Comparison of ENCODE assay signal across 9 cellular contexts in the genomic region with DNA sequence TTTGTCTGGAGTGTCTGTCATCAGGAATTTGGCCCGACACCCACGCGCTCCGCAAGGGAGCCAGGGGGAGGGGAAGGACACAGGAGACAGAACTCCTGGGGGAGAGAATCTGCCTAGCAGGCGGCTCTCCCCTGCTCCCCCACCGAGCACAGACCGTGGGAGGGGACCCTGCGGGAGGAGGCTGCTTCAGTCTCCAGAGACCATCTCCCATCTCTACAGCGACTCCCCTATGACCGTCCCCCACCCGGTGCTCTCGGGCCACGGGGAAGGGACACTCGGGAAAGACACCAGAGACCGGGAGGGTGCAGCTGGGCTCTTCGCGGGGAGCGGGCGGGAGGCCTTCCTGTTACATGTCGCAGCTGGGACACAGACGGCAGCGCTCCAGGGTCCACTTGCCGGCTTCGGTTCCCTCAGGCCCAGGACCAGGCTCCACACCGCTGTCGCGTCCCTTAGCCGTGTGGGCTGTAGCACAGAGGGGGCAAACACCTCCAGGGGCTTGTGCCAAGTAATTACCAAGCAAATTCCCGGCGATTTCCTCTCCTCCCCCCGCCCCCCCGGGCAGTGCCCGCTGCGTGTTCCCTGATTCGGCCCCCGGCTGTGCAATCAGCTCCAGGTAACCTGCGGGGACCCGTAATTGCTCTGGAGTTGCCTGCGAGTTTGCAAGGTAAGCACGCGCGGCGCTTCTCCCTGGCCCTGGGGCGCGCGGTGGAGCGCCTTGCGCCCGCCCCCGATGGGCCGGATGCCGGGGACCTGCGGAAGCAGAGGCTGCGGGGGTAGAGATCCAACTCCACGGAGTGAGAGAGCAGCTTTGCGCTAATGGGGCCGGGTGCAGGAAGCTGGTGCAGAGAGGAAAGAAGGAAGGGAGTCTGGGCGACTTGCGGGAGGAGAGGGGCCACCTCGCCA.
A peak's percentile ranks its signal among the peaks of the same experiment; 100 is the strongest.
DNase-seq lines count a peak whose midpoint lies in the region; ATAC-seq and TF ChIP-seq lines count a peak whose summit lies in the region.
"Had no signal": no experiment of that assay in that cellular context is flagged by ENCODE, and none has a peak within 500 bp of the region (broad histone marks: within the 10 kb centered on the region; RNA-seq: fewer than 3 reads in every experiment).

No MANE protein-coding gene starts in this region.

- peaks cover 15% of the 10 kb centered on the region for H3K4me1 Mint-ChIP-seq in type B pancreatic cell (ENCODE audit: unreplicated experiment)

- no peak overlapping the region for H2AFZ ChIP-seq in SK-N-SH (ENCODE audit: low read depth)

- H3K4me1 ChIP-seq in SK-N-SH (ENCODE audit: control insufficient read depth in 1 of 2, insufficient read depth in 2 of 2, low read depth in 1 of 2, low read length in 1 of 2) (peaks cover 0 to 10% of the 10 kb centered on the region in 2 experiments; a peak in 2 of 4 replicates), left lung (peaks cover 0 to 7% of the 10 kb centered on the region in 2 donors)

- H3K27me3 ChIP-seq in SK-N-SH (ENCODE audit: insufficient read depth) = no peaks in the 10 kb centered on the region
- H3K27me3 ChIP-seq in left lung = peaks cover 37 to 76% of the 10 kb centered on the region in 2 donors

- H3K9me2 ChIP-seq in SK-N-SH = no peaks in the 10 kb centered on the region

- peak overlapping the region in 1 of 2 experiments; percentile 31; a peak in 1 of 4 replicates for H3K4me3 ChIP-seq in SK-N-SH (ENCODE audit: low read depth in 2 of 2, low read length in 1 of 2)
- peak overlapping the region in 1 of 2 donors; percentile 21 for H3K4me3 ChIP-seq in left lung

- H3K4me3 Mint-ChIP-seq in type B pancreatic cell = peak overlapping the region; percentile 85

- ATAC-seq in SK-N-SH treated with all-trans-retinoic acid at 6 μM for 48 hours = no peak; the same call in 2 of the 3 replicates
- peak; percentile 74 for ATAC-seq in left lung
- ATAC-seq in GM19035 (IDR thresholded peaks at IDR 0.05; ENCODE audit: unreplicated experiment) = no peak
- no peak for ATAC-seq in HG02981 (IDR thresholded peaks at IDR 0.05; ENCODE audit: unreplicated experiment)
- ATAC-seq: HCT116 had no signal

- H3K36me3 Mint-ChIP-seq in type B pancreatic cell = no peaks in the 10 kb centered on the region

- H3K36me3 ChIP-seq in SK-N-SH (replicated peaks in 1 of 2; ENCODE audit: control insufficient read depth in 1 of 2, insufficient read depth in 2 of 2, low read length in 1 of 2) = no peaks in the 10 kb centered on the region
- H3K36me3 ChIP-seq in left lung = no peaks in the 10 kb centered on the region

- CTCF ChIA-PET in SK-N-SH (lab: Yijun Ruan, JAX) = interaction anchor here (1.0 to 2.5 kb wide), 3 partner anchors 10 to 77 kb away, joined by 3 to 12 read pairs (median 3); no protein-coding TSS in a partner anchor

- no peak for TF ChIP-seq EP300 in SK-N-SH (IDR thresholded peaks at IDR 0.05; ENCODE audit: borderline replicate concordance in 1 of 2, low read depth in 1 of 2, low read length in 1 of 2)

- 48% methylated on average over 14 of the region's 60 CpGs for WGBS in SK-N-SH (ENCODE audit: low lambda C conversion rate)

- no peaks in the 10 kb centered on the region for H4K20me1 ChIP-seq in SK-N-SH (ENCODE audit: insufficient read depth)

- POLR2A ChIA-PET in SK-N-SH (lab: Yijun Ruan, JAX) = interaction anchor here (0.5 kb wide), 1 partner anchor 117 kb away, joined by 5 read pairs; no protein-coding TSS in a partner anchor

- TF ChIP-seq CTCF in SK-N-SH (IDR thresholded peaks at IDR 0.05) (no peak), left lung (IDR thresholded peaks at IDR 0.05) (no peak), type B pancreatic cell (conservative IDR thresholded peaks at IDR 0.05) (no peak)

- H3K9me3 Mint-ChIP-seq in type B pancreatic cell = peaks cover 6% of the 10 kb centered on the region

- H3K27ac ChIP-seq in SK-N-SH (ENCODE audit: low read depth in 2 of 2, low read length in 1 of 2) (no peak overlapping the region; a peak in 1 of 4 replicates), left lung (no peak overlapping the region)

- DNase-seq in SK-N-SH (peak; percentile 83), cerebellar cortex (ENCODE audit: low spot score) (peak; percentile 53), left lung (no peak), type B pancreatic cell (ENCODE audit: extremely low spot score, unreplicated experiment) (peak; percentile 74)
- DNase-seq in stimulated activated CD8-positive, alpha-beta memory T cell treated with anti-CD3 and anti-CD28 coated beads, Interleukin-4, amount 100 ng/mL, for 48 hours = no peak

- no peaks in the 10 kb centered on the region for H3F3A ChIP-seq in SK-N-SH (replicated peaks; ENCODE audit: insufficient read depth)

- peak overlapping the region; percentile 24; the same call in 1 of the 2 replicates for H3K4me2 ChIP-seq in SK-N-SH

- H3K9me3 ChIP-seq in SK-N-SH (no peaks in the 10 kb centered on the region), left lung (no peaks in the 10 kb centered on the region)

- intact Hi-C loops in left lung (cut with DNase I) = no loop called here

- H3K79me2 ChIP-seq in SK-N-SH (ENCODE audit: insufficient read depth) = no peaks in the 10 kb centered on the region

- peaks cover 71% of the 10 kb centered on the region for H3K27me3 Mint-ChIP-seq in type B pancreatic cell

- H3K9ac ChIP-seq in SK-N-SH = no peak overlapping the region

- no peak for TF ChIP-seq RAD21 in SK-N-SH (IDR thresholded peaks at IDR 0.05; ENCODE audit: low read length)

- no peak overlapping the region for H3K27ac Mint-ChIP-seq in type B pancreatic cell

TF ChIP-seq in SK-N-SH, 30 proteins besides CTCF, POLR2A, EP300 and RAD21:
- TF ChIP-seq NRF1 (IDR thresholded peaks at IDR 0.05; ENCODE audit: low read depth, low read length) (no peak), FOXJ3 (CRISPR knock-in tag; IDR thresholded peaks at IDR 0.05) (0 out of 2 replicates have a peak, but pooled peaks have one; percentile 32)
- TF ChIP-seq, protein P1, sequence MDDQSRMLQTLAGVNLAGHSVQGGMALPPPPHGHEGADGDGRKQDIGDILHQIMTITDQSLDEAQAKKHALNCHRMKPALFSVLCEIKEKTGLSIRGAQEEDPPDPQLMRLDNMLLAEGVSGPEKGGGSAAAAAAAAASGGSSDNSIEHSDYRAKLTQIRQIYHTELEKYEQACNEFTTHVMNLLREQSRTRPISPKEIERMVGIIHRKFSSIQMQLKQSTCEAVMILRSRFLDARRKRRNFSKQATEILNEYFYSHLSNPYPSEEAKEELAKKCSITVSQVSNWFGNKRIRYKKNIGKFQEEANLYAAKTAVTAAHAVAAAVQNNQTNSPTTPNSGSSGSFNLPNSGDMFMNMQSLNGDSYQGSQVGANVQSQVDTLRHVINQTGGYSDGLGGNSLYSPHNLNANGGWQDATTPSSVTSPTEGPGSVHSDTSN (IDR thresholded peaks at IDR 0.05) = no peak

TF ChIP-seq in SK-N-SH treated with all-trans-retinoic acid at 6 μM for 48 hours, 23 proteins besides CTCF, POLR2A, EP300 and RAD21:
- TF ChIP-seq TCF4 (CRISPR knock-in tag; IDR thresholded peaks at IDR 0.05; ENCODE audit: borderline replicate concordance) (no peak), OSR1 (CRISPR knock-in tag; IDR thresholded peaks at IDR 0.05) (no peak), ISL1 (CRISPR knock-in tag; IDR thresholded peaks at IDR 0.05) (no peak)
TF ChIP-seq in SK-N-SH treated with all-trans-retinoic acid at 6 μM for 48 hours: peak in this region for 0.

Comparison
In these comparisons a context has a peak if more than half of its experiments do, and no peak if none do; other contexts are left out.
1. DNase-seq: peak in SK-N-SH (single experiment), cerebellar cortex (single experiment) and type B pancreatic cell (single experiment); none in left lung (0 of 2) and stimulated activated CD8-positive, alpha-beta memory T cell treated with anti-CD3 and anti-CD28 coated beads, Interleukin-4, amount 100 ng/mL, for 48 hours (single experiment).